Comparison of ENCODE assay signal across 1 cellular context in the genomic region with DNA sequence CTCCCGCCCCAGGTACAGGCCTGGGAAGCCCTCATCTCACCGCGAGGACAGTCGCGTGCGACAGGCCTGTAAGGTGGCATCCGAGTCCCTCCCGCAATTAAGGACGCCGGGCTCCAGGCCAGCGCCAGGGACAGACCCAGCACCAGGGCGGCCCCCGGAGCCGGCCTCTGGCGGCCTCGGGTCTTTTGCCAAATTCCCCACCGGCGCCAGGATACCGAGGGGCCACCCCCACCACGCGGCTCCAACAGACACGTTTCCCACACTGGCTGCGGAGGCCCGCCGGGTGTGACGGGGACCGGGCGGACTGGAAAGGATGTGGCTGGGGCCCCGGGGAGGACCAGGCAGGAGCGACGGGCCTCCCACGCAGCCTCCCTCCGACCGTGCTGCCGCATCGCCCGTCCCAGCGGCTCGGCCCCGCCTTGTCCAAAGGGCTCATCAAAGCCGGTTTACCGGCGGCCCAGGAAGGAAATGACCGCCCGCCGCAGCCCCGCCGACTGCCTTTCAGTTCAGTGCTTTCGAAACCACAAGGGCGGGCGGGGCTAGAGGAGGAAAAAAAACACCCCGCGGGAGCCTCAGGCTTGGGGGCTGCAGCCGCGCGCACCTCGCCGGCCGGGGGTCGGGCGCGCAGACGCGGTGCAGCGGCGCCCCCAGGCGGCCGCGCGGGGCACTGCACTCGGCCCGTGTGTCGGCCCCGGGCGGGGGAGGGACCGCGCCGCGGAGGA.
TF ChIP-seq lines count a peak whose summit lies in the region.

No MANE protein-coding gene starts in this region.

TF ChIP-seq in GM12878, 131 proteins besides CTCF, POLR2A, EP300 and RAD21 (continued from another document and continues in another):
- no peak for TF ChIP-seq ZSCAN29 (IDR thresholded peaks at IDR 0.05)
- TF ChIP-seq BCLAF1 (IDR thresholded peaks at IDR 0.05) = 0 out of 2 replicates have a peak, but pooled peaks have one; percentile 40
- TF ChIP-seq PKNOX1 (IDR thresholded peaks at IDR 0.05) = peak; percentile 70
- peak; percentile 91 for TF ChIP-seq SMARCA5 (IDR thresholded peaks at IDR 0.05)
- TF ChIP-seq HDAC2 (IDR thresholded peaks at IDR 0.05) = no peak
- peak; percentile 77; the same call in 1 of the 2 replicates for TF ChIP-seq LARP7 (IDR thresholded peaks at IDR 0.05)
- TF ChIP-seq, protein P1, sequence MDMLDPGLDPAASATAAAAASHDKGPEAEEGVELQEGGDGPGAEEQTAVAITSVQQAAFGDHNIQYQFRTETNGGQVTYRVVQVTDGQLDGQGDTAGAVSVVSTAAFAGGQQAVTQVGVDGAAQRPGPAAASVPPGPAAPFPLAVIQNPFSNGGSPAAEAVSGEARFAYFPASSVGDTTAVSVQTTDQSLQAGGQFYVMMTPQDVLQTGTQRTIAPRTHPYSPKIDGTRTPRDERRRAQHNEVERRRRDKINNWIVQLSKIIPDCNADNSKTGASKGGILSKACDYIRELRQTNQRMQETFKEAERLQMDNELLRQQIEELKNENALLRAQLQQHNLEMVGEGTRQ (IDR thresholded peaks at IDR 0.05; ENCODE audit: borderline replicate concordance, low read depth, low read length) = no peak
- TF ChIP-seq, protein P2, sequence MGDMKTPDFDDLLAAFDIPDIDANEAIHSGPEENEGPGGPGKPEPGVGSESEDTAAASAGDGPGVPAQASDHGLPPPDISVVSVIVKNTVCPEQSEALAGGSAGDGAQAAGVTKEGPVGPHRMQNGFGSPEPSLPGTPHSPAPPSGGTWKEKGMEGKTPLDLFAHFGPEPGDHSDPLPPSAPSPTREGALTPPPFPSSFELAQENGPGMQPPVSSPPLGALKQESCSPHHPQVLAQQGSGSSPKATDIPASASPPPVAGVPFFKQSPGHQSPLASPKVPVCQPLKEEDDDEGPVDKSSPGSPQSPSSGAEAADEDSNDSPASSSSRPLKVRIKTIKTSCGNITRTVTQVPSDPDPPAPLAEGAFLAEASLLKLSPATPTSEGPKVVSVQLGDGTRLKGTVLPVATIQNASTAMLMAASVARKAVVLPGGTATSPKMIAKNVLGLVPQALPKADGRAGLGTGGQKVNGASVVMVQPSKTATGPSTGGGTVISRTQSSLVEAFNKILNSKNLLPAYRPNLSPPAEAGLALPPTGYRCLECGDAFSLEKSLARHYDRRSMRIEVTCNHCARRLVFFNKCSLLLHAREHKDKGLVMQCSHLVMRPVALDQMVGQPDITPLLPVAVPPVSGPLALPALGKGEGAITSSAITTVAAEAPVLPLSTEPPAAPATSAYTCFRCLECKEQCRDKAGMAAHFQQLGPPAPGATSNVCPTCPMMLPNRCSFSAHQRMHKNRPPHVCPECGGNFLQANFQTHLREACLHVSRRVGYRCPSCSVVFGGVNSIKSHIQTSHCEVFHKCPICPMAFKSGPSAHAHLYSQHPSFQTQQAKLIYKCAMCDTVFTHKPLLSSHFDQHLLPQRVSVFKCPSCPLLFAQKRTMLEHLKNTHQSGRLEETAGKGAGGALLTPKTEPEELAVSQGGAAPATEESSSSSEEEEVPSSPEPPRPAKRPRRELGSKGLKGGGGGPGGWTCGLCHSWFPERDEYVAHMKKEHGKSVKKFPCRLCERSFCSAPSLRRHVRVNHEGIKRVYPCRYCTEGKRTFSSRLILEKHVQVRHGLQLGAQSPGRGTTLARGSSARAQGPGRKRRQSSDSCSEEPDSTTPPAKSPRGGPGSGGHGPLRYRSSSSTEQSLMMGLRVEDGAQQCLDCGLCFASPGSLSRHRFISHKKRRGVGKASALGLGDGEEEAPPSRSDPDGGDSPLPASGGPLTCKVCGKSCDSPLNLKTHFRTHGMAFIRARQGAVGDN (IDR thresholded peaks at IDR 0.05) = peak; percentile 90
- peak; percentile 58; the same call in 1 of the 2 replicates for TF ChIP-seq TAF1 (IDR thresholded peaks at IDR 0.05; ENCODE audit: borderline replicate concordance, low read depth, low read length)
- no peak for TF ChIP-seq YBX1 (IDR thresholded peaks at IDR 0.05)
- TF ChIP-seq STAT1 (conservative IDR thresholded peaks at IDR 0.05) = peak; percentile 91; the same call in 1 of the 2 replicates
- peak; percentile 61 for TF ChIP-seq ZNF384 (IDR thresholded peaks at IDR 0.05; ENCODE audit: borderline replicate concordance, low read depth, low read length)
- TF ChIP-seq CHD4 (IDR thresholded peaks at IDR 0.05) = no peak
- TF ChIP-seq ZBTB4 (CRISPR knock-in tag; IDR thresholded peaks at IDR 0.05) = no peak
- TF ChIP-seq RFX5 (IDR thresholded peaks at IDR 0.05; ENCODE audit: low read depth, low read length) = no peak
- TF ChIP-seq MTA3 (IDR thresholded peaks at IDR 0.05; ENCODE audit: borderline replicate concordance, low read length) = no peak; the same call in 1 of the 2 replicates
- no peak for TF ChIP-seq MYB (IDR thresholded peaks at IDR 0.05; ENCODE audit: borderline replicate concordance, low read depth, low read length)
- TF ChIP-seq, protein P3, sequence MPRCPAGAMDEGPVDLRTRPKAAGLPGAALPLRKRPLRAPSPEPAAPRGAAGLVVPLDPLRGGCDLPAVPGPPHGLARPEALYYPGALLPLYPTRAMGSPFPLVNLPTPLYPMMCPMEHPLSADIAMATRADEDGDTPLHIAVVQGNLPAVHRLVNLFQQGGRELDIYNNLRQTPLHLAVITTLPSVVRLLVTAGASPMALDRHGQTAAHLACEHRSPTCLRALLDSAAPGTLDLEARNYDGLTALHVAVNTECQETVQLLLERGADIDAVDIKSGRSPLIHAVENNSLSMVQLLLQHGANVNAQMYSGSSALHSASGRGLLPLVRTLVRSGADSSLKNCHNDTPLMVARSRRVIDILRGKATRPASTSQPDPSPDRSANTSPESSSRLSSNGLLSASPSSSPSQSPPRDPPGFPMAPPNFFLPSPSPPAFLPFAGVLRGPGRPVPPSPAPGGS (IDR thresholded peaks at IDR 0.05; ENCODE audit: borderline replicate concordance, insufficient read depth, low read depth, low read length, poor library complexity, severe bottlenecking) = no peak
- TF ChIP-seq, protein P4, sequence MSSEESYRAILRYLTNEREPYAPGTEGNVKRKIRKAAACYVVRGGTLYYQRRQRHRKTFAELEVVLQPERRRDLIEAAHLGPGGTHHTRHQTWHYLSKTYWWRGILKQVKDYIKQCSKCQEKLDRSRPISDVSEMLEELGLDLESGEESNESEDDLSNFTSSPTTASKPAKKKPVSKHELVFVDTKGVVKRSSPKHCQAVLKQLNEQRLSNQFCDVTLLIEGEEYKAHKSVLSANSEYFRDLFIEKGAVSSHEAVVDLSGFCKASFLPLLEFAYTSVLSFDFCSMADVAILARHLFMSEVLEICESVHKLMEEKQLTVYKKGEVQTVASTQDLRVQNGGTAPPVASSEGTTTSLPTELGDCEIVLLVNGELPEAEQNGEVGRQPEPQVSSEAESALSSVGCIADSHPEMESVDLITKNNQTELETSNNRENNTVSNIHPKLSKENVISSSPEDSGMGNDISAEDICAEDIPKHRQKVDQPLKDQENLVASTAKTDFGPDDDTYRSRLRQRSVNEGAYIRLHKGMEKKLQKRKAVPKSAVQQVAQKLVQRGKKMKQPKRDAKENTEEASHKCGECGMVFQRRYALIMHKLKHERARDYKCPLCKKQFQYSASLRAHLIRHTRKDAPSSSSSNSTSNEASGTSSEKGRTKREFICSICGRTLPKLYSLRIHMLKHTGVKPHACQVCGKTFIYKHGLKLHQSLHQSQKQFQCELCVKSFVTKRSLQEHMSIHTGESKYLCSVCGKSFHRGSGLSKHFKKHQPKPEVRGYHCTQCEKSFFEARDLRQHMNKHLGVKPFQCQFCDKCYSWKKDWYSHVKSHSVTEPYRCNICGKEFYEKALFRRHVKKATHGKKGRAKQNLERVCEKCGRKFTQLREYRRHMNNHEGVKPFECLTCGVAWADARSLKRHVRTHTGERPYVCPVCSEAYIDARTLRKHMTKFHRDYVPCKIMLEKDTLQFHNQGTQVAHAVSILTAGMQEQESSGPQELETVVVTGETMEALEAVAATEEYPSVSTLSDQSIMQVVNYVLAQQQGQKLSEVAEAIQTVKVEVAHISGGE (CRISPR knock-in tag; IDR thresholded peaks at IDR 0.05) = no peak
- TF ChIP-seq HDGF (IDR thresholded peaks at IDR 0.05) = no peak
- TF ChIP-seq ZNF207 (IDR thresholded peaks at IDR 0.05; ENCODE audit: borderline replicate concordance) = no peak
- TF ChIP-seq CBX5 (IDR thresholded peaks at IDR 0.05; ENCODE audit: low read depth) = 0 out of 2 replicates have a peak, but pooled peaks have one; percentile 34
- TF ChIP-seq RELB (IDR thresholded peaks at IDR 0.05; ENCODE audit: low read depth) = peak; percentile 85
- TF ChIP-seq, protein P5, sequence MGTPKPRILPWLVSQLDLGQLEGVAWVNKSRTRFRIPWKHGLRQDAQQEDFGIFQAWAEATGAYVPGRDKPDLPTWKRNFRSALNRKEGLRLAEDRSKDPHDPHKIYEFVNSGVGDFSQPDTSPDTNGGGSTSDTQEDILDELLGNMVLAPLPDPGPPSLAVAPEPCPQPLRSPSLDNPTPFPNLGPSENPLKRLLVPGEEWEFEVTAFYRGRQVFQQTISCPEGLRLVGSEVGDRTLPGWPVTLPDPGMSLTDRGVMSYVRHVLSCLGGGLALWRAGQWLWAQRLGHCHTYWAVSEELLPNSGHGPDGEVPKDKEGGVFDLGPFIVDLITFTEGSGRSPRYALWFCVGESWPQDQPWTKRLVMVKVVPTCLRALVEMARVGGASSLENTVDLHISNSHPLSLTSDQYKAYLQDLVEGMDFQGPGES (IDR thresholded peaks at IDR 0.05) = peak; percentile 55; the same call in 1 of the 2 replicates
- no peak for TF ChIP-seq JUND (IDR thresholded peaks at IDR 0.05; ENCODE audit: low read depth, low read length)
- no peak for TF ChIP-seq SUZ12 (IDR thresholded peaks at IDR 0.05; ENCODE audit: unreplicated experiment)
- TF ChIP-seq SRF (IDR thresholded peaks at IDR 0.05; ENCODE audit: low read depth in 2 of 2, low read length in 2 of 2) = 0 out of 4 replicates have a peak, but pooled peaks of 1 of the 2 experiments have one; percentile 3
- TF ChIP-seq SMAD1 (IDR thresholded peaks at IDR 0.05; ENCODE audit: low read depth, partially characterized antibody) = no peak
- TF ChIP-seq POLR2AphosphoS5 (IDR thresholded peaks at IDR 0.05; ENCODE audit: low read length) = peak; percentile 64
- no peak; the same call in 1 of the 2 replicates for TF ChIP-seq TARDBP (IDR thresholded peaks at IDR 0.05; ENCODE audit: borderline replicate concordance)
- no peak; the same call in 2 of the 3 replicates for TF ChIP-seq POU2F2 (IDR thresholded peaks at IDR 0.05; ENCODE audit: borderline replicate concordance, low read depth, low read length)
- no peak; the same call in none of the 2 replicates for TF ChIP-seq ZNF217 (IDR thresholded peaks at IDR 0.05)
- peak in 1 of 2 experiments; percentile 93; a peak in 2 of 4 replicates for TF ChIP-seq ETV6 (conservative IDR thresholded peaks at IDR 0.05 in 1 of 2, IDR thresholded peaks at IDR 0.05 in 1 of 2; ENCODE audit: borderline replicate concordance in 1 of 2, low read depth in 1 of 2)
